ENCODE assay signal across 18 cellular contexts in the genomic region with DNA sequence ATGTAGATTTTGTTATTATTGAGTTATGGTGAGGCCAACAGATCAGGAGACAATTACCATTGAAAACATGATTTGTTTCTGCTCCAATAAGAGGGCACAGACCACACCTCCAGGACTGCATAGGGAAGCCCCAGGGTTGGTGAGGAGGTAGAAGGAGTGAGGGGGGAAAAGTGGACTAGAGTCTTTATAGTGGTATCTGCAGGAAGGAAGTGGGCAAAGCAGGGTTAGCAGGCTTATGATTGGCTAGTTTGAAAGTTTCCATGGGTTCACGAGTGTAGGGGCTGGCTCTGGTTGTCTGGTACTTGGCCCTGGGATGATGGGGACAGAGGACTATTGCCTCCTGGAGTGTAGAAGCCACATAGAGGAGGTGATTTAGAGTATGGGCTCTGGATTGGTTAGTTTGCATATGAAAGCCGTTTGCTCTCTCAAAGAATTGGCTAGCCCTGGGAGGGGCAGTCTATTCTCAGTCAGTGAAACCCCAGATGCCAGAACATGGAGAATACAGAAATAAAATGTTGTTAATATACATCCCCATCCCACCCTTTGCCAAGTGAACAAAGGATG.
DNase-seq lines count a peak whose midpoint lies in the region; ATAC-seq, FAIRE-seq and TF ChIP-seq lines count a peak whose summit lies in the region.
"Had no signal": no experiment of that assay in that cellular context is flagged by ENCODE, and none has a peak within 500 bp of the region (broad histone marks: within the 10 kb centered on the region; RNA-seq: fewer than 3 reads in every experiment).

No MANE protein-coding gene starts in this region.

- H3K27me3 Mint-ChIP-seq in T-helper 1 cell treated with Interleukin-12 subunit alpha and Interleukin-12 subunit beta and Interleukin-4 antibody, amounts not matched to agents 30 μg/mL and 1 μg/mL, for 36 hours (ENCODE audit: low read depth), result no peaks in the 10 kb centered on the region
- no peaks in the 10 kb centered on the region for H3K27me3 Mint-ChIP-seq in stimulated activated naive CD8-positive, alpha-beta T cell treated with anti-CD3 and anti-CD28 coated beads, Interleukin-15, Interleukin-2, amounts not matched to agents 100 ng/mL and 50 ng/mL, for 24 hours
- H3K27me3 Mint-ChIP-seq in endothelial cell (ENCODE audit: unreplicated experiment), result peaks cover 2% of the 10 kb centered on the region
- H3K27me3 Mint-ChIP-seq: CD4-positive, CD25-positive, alpha-beta regulatory T cell had no signal

- H3K4me3 ChIP-seq in HAP-1 (no peak overlapping the region), H1 (ENCODE audit: extremely low read depth in 1 of 4, insufficient read depth in 2 of 4, low read depth in 3 of 4, low read length in 4 of 4) (no peak overlapping the region)
- H3K4me3 ChIP-seq: BLaER1 treated with 17β-estradiol and CSF1 and Interleukin-3, amounts not matched to agents 10 nM and 100 nM had no signal

- H3K18ac ChIP-seq in H1 (ENCODE audit: extremely low read depth, low read length), result no peak overlapping the region

- peak; percentile 13 for FAIRE-seq in H1 (lab: Jason Lieb, UNC)
- FAIRE-seq: G401.6, GM12891, H54 had no signal

- no peak overlapping the region for H3K23ac ChIP-seq in H1 (ENCODE audit: insufficient read length)

- no peak overlapping the region for H3K4me2 ChIP-seq in H1 (ENCODE audit: insufficient read depth in 1 of 2, low read depth in 2 of 2, low read length in 2 of 2)
- H3K4me2 ChIP-seq: BLaER1 treated with 17β-estradiol and CSF1 and Interleukin-3, amounts not matched to agents 10 nM and 100 nM had no signal

- H3K27me3 ChIP-seq in HAP-1 (ENCODE audit: low read depth), result no peaks in the 10 kb centered on the region
- H3K27me3 ChIP-seq in H1 (replicated peaks in 1 of 4; ENCODE audit: control insufficient read depth in 3 of 4, extremely low read depth in 1 of 4, insufficient read depth in 3 of 4, low read length in 3 of 4), result no peaks in the 10 kb centered on the region
- H3K27me3 ChIP-seq: BLaER1 treated with 17β-estradiol and CSF1 and Interleukin-3, amounts not matched to agents 10 nM and 100 nM had no signal

- H3K56ac ChIP-seq in H1 (replicated peaks; ENCODE audit: insufficient read length, low read depth, low read length), result no peak overlapping the region

- ATAC-seq in HG02981 (IDR thresholded peaks at IDR 0.05; ENCODE audit: unreplicated experiment), result no peak

- no peaks in the 10 kb centered on the region for H4K20me1 ChIP-seq in H1 (replicated peaks in 1 of 2; ENCODE audit: control insufficient read depth in 1 of 2, insufficient read depth in 2 of 2, low read length in 2 of 2)
- H4K20me1 ChIP-seq: BLaER1 treated with 17β-estradiol and CSF1 and Interleukin-3, amounts not matched to agents 10 nM and 100 nM had no signal

- in situ Hi-C loops in HAP-1 (cut with MboI; ENCODE audit: low sequenced_read_pairs), result no loop called here

- no peak for TF ChIP-seq CTCF in H1 (IDR thresholded peaks at IDR 0.05; ENCODE audit: control extremely low read depth in 1 of 3, insufficient read depth in 1 of 3, low read depth in 1 of 3, low read length in 3 of 3)
- TF ChIP-seq CTCF in endothelial cell (IDR thresholded peaks at IDR 0.05; ENCODE audit: unreplicated experiment), result no peak

- POLR2A ChIA-PET in H1 (lab: Charles Lee; ENCODE audit: partially characterized antibody), result no interaction called here

- H3K4me1 Mint-ChIP-seq in T-helper 1 cell treated with Interleukin-12 subunit alpha and Interleukin-12 subunit beta and Interleukin-4 antibody, amounts not matched to agents 30 μg/mL and 1 μg/mL, for 36 hours (ENCODE audit: low read depth), result peaks cover 11% of the 10 kb centered on the region
- peaks cover 12% of the 10 kb centered on the region for H3K4me1 Mint-ChIP-seq in stimulated activated naive CD8-positive, alpha-beta T cell treated with anti-CD3 and anti-CD28 coated beads, Interleukin-15, Interleukin-2, amounts not matched to agents 100 ng/mL and 50 ng/mL, for 24 hours (ENCODE audit: low read depth)
- H3K4me1 Mint-ChIP-seq in endothelial cell (ENCODE audit: unreplicated experiment), result peaks cover 3% of the 10 kb centered on the region

- H3K9me3 Mint-ChIP-seq in T-helper 1 cell treated with Interleukin-12 subunit alpha and Interleukin-12 subunit beta and Interleukin-4 antibody, amounts not matched to agents 30 μg/mL and 1 μg/mL, for 36 hours, result no peaks in the 10 kb centered on the region
- H3K9me3 Mint-ChIP-seq in stimulated activated naive CD8-positive, alpha-beta T cell treated with anti-CD3 and anti-CD28 coated beads, Interleukin-15, Interleukin-2, amounts not matched to agents 100 ng/mL and 50 ng/mL, for 24 hours, result no peaks in the 10 kb centered on the region
- H3K9me3 Mint-ChIP-seq in endothelial cell (ENCODE audit: unreplicated experiment), result no peaks in the 10 kb centered on the region
- H3K9me3 Mint-ChIP-seq: CD4-positive, CD25-positive, alpha-beta regulatory T cell had no signal

- CTCF ChIA-PET in H1 (lab: Charles Lee; ENCODE audit: partially characterized antibody), result no interaction called here

- no peak for TF ChIP-seq POLR2A in H1 (IDR thresholded peaks at IDR 0.05; ENCODE audit: control extremely low read depth in 1 of 2, low read depth in 2 of 2, low read length in 2 of 2)

- no peak overlapping the region for H2BK20ac ChIP-seq in H1 (ENCODE audit: low read length)

- TF ChIP-seq RAD21 in H1 (IDR thresholded peaks at IDR 0.05 in 1 of 2, conservative IDR thresholded peaks at IDR 0.05 in 1 of 2; ENCODE audit: low read depth in 2 of 2, low read length in 2 of 2), result no peak

- H3K36me3 ChIP-seq in HAP-1 (replicated peaks), result no peaks in the 10 kb centered on the region
- no peaks in the 10 kb centered on the region; a peak in 1 of 8 replicates for H3K36me3 ChIP-seq in H1 (ENCODE audit: control insufficient read depth in 2 of 4, insufficient read depth in 4 of 4, low read length in 3 of 4)
- H3K36me3 ChIP-seq: BLaER1 treated with 17β-estradiol and CSF1 and Interleukin-3, amounts not matched to agents 10 nM and 100 nM had no signal

- no peak overlapping the region for H4K5ac ChIP-seq in H1 (ENCODE audit: insufficient read length, low read depth, low read length)

- H2AK5ac ChIP-seq in H1 (ENCODE audit: low read depth, low read length), result no peak overlapping the region

- H3K27ac Mint-ChIP-seq in T-helper 1 cell treated with Interleukin-12 subunit alpha and Interleukin-12 subunit beta and Interleukin-4 antibody, amounts not matched to agents 30 μg/mL and 1 μg/mL, for 36 hours, result peak overlapping the region; percentile 7
- peak overlapping the region; percentile 24 for H3K27ac Mint-ChIP-seq in stimulated activated naive CD8-positive, alpha-beta T cell treated with anti-CD3 and anti-CD28 coated beads, Interleukin-15, Interleukin-2, amounts not matched to agents 100 ng/mL and 50 ng/mL, for 24 hours
- H3K27ac Mint-ChIP-seq in endothelial cell (ENCODE audit: unreplicated experiment), result no peak overlapping the region

- no peak overlapping the region for H2BK15ac ChIP-seq in H1 (ENCODE audit: low read length)

- 79% methylated on average over 2 of the region's 2 CpGs; no CpG with 5 or more reads in 1 of the 2 experiments for WGBS in H1 (ENCODE audit: extremely low coverage in 1 of 2, insufficient coverage in 1 of 2, insufficient read length in 1 of 2, insufficient replicate concordance in 2 of 2, low coverage in 1 of 2, low lambda C conversion rate in 2 of 2, missing lambda C conversion rate in 1 of 2), 2 experiments

- no peak overlapping the region for H3K4me3 Mint-ChIP-seq in T-helper 1 cell treated with Interleukin-12 subunit alpha and Interleukin-12 subunit beta and Interleukin-4 antibody, amounts not matched to agents 30 μg/mL and 1 μg/mL, for 36 hours
- no peak overlapping the region for H3K4me3 Mint-ChIP-seq in stimulated activated naive CD8-positive, alpha-beta T cell treated with anti-CD3 and anti-CD28 coated beads, Interleukin-15, Interleukin-2, amounts not matched to agents 100 ng/mL and 50 ng/mL, for 24 hours
- H3K4me3 Mint-ChIP-seq in endothelial cell (ENCODE audit: unreplicated experiment), result no peak overlapping the region
- H3K4me3 Mint-ChIP-seq: CD4-positive, CD25-positive, alpha-beta regulatory T cell had no signal

- no peak overlapping the region for H3K27ac ChIP-seq in H1 (ENCODE audit: low read depth, low read length)
- H3K27ac ChIP-seq: 22Rv1; BLaER1 treated with 17β-estradiol and CSF1 and Interleukin-3, amounts not matched to agents 10 nM and 100 nM had no signal

- H3K36me3 Mint-ChIP-seq in T-helper 1 cell treated with Interleukin-12 subunit alpha and Interleukin-12 subunit beta and Interleukin-4 antibody, amounts not matched to agents 30 μg/mL and 1 μg/mL, for 36 hours (ENCODE audit: low read depth), result no peaks in the 10 kb centered on the region
- H3K36me3 Mint-ChIP-seq in stimulated activated naive CD8-positive, alpha-beta T cell treated with anti-CD3 and anti-CD28 coated beads, Interleukin-15, Interleukin-2, amounts not matched to agents 100 ng/mL and 50 ng/mL, for 24 hours (ENCODE audit: low read depth), result no peaks in the 10 kb centered on the region
- no peaks in the 10 kb centered on the region for H3K36me3 Mint-ChIP-seq in endothelial cell (ENCODE audit: low read depth, unreplicated experiment)

- no peak overlapping the region for H4K91ac ChIP-seq in H1 (replicated peaks; ENCODE audit: insufficient read length, low read length)

- no peak for DNase-seq in T-helper 1 cell
- DNase-seq in HAP-1 (ENCODE audit: low spot score in 2 of 2), result peak; percentile 10 to 36
- DNase-seq in H1 (ENCODE audit: low read depth in 1 of 2, low spot score in 2 of 2), result no peak
- DNase-seq in endothelial cell (ENCODE audit: low spot score), result no peak
- no peak for DNase-seq in COLO829 (ENCODE audit: low spot score)
- DNase-seq: AML-193; Calu3; CD4-positive, CD25-positive, alpha-beta regulatory T cell; DMS 273 treated with DMSO at 0.1 percent for 48 hours; IMR-90 had no signal

- H2BK120ac ChIP-seq in H1 (replicated peaks; ENCODE audit: low read depth, low read length), result no peak overlapping the region

- no peak overlapping the region for H3K9ac ChIP-seq in H1 (replicated peaks in 1 of 4; ENCODE audit: extremely low read depth in 1 of 4, low read depth in 3 of 4, low read length in 3 of 4)
- H3K9ac ChIP-seq: BLaER1 treated with 17β-estradiol and CSF1 and Interleukin-3, amounts not matched to agents 10 nM and 100 nM had no signal

- no peak overlapping the region for H2AFZ ChIP-seq in H1 (ENCODE audit: low read length)

- no peaks in the 10 kb centered on the region for H3K9me3 ChIP-seq in HAP-1
- H3K9me3 ChIP-seq in H1 (ENCODE audit: insufficient read depth in 2 of 2, low read depth in 1 of 2, low read length in 1 of 2), result no peaks in the 10 kb centered on the region
- H3K9me3 ChIP-seq: BLaER1 treated with 17β-estradiol and CSF1 and Interleukin-3, amounts not matched to agents 10 nM and 100 nM had no signal

- H4K8ac ChIP-seq in H1 (ENCODE audit: extremely low read depth, insufficient read depth, low read length), result no peak overlapping the region

- H2BK12ac ChIP-seq in H1 (ENCODE audit: low read depth, low read length), result no peak overlapping the region

- no peak overlapping the region for H3K14ac ChIP-seq in H1 (ENCODE audit: insufficient read length)

- no peak overlapping the region for H2BK5ac ChIP-seq in H1 (ENCODE audit: low read depth, low read length)

- no peaks in the 10 kb centered on the region for H3K4me1 ChIP-seq in HAP-1
- H3K4me1 ChIP-seq in H1 (replicated peaks in 1 of 4; ENCODE audit: control insufficient read depth in 3 of 4, insufficient read depth in 4 of 4, low read length in 3 of 4), result peaks cover 0 to 5% (median under 1%) of the 10 kb centered on the region in 4 experiments; a peak in 1 of 7 replicates

- H3K23me2 ChIP-seq in H1 (ENCODE audit: low read depth, low read length), result no peaks in the 10 kb centered on the region

- H3K79me2 ChIP-seq in H1 (ENCODE audit: control insufficient read depth in 1 of 2, insufficient read depth in 2 of 2, low read length in 2 of 2), result no peaks in the 10 kb centered on the region

- TF ChIP-seq EP300 in H1 (IDR thresholded peaks at IDR 0.05; ENCODE audit: borderline replicate concordance in 1 of 2, low read depth in 2 of 2, low read length in 2 of 2), result no peak

- H3K79me1 ChIP-seq in H1 (ENCODE audit: low read depth, low read length), result no peaks in the 10 kb centered on the region

- no peak overlapping the region for H3K4ac ChIP-seq in H1 (replicated peaks; ENCODE audit: insufficient read length, low read depth, low read length)

Comparison
In these comparisons a context has a peak if more than half of its experiments do, and no peak if none do; other contexts are left out.
1. DNase-seq: peak in HAP-1 (2 of 2); none in T-helper 1 cell (0 of 5), H1 (0 of 2), endothelial cell (single experiment) and COLO829 (single experiment).